ENCODE assay signal across 25 cellular contexts in genomic region chr20:63667858-63668257, GRCh38. TPM values are rescaled to one million over a fixed set of nuclear protein-coding genes. Genes with fewer than 3 reads are reported as not detected.
"Had no signal": no experiment of that assay in that cellular context is flagged by ENCODE, and none has a peak within 500 bp of the region (broad histone marks: within the 10 kb centered on the region; RNA-seq: fewer than 3 reads in every experiment).

No MANE protein-coding gene starts in this region.

- H3K27me3 ChIP-seq: dorsolateral prefrontal cortex, esophagus squamous epithelium, gastroesophageal sphincter, heart right ventricle, left lung had no signal

- H3K4me1 ChIP-seq: esophagus squamous epithelium, heart right ventricle, left lung, lower lobe of right lung had no signal

- H3K4me1 Mint-ChIP-seq: mesothelial cell of epicardium had no signal

- H3K9me3 Mint-ChIP-seq: mesothelial cell of epicardium had no signal

- H3K27ac Mint-ChIP-seq: mesothelial cell of epicardium had no signal

- H3K27ac ChIP-seq: coronary artery, dorsolateral prefrontal cortex, epithelial cell of prostate, esophagus squamous epithelium, gastroesophageal sphincter, heart right ventricle, left lung, lower lobe of right lung had no signal

- H3K4me3 Mint-ChIP-seq: mesothelial cell of epicardium had no signal

- ATAC-seq: esophagus mucosa, gastroesophageal sphincter, heart right ventricle, left cardiac atrium, left lung, left ventricle myocardium superior, lower lobe of right lung, mucosa of descending colon had no signal

- H3K9me3 ChIP-seq: esophagus squamous epithelium, gastroesophageal sphincter, heart right ventricle, left lung, lower lobe of right lung, mucosa of descending colon had no signal

- H3K4me3 ChIP-seq: coronary artery, dorsolateral prefrontal cortex, esophagus squamous epithelium, gastroesophageal sphincter, heart right ventricle, left lung, lower lobe of right lung, mucosa of descending colon had no signal

- DNase-seq: dermis blood vessel endothelial cell; dorsolateral prefrontal cortex; effector CD4-positive, alpha-beta T cell; effector memory CD4-positive, alpha-beta T cell; erythroblast; esophagus squamous epithelium; foreskin fibroblast; head of caudate nucleus; heart right ventricle; hippocampal formation; left cardiac atrium; left ventricle myocardium superior; lower lobe of right lung; mesenchymal stem cell; mucosa of descending colon had no signal

- FAIRE-seq: colon, frontal cortex, islet of Langerhans, keratinocyte had no signal

RNA-seq across cellular contexts. Expression of gene TNFRSF6B, which starts 28.6 kb away (rescaled TPM):
- total RNA-seq: frontal cortex, mesothelial cell of epicardium had no signal
